1 cellular context compared by ENCODE assay signal in genomic region chr10:96576277-96576980, GRCh38.
TF ChIP-seq lines count a peak whose summit lies in the region.

No MANE protein-coding gene starts in this region.

TF ChIP-seq in SK-N-SH treated with all-trans-retinoic acid at 6 μM for 48 hours, 23 proteins besides CTCF, POLR2A, EP300 and RAD21 (continued from another document):
- TF ChIP-seq TSHZ2 (CRISPR knock-in tag; IDR thresholded peaks at IDR 0.05): no peak
- no peak for TF ChIP-seq OSR1 (CRISPR knock-in tag; IDR thresholded peaks at IDR 0.05)
- TF ChIP-seq CSRNP3 (CRISPR knock-in tag; IDR thresholded peaks at IDR 0.05): no peak
- TF ChIP-seq ESRRG (CRISPR knock-in tag; IDR thresholded peaks at IDR 0.05): no peak
- no peak for TF ChIP-seq ISL1 (CRISPR knock-in tag; IDR thresholded peaks at IDR 0.05)
